8 cellular contexts compared by ENCODE assay signal in genomic region chr9:126499005-126499910, GRCh38.
DNase-seq lines count a peak whose midpoint lies in the region; ATAC-seq and TF ChIP-seq lines count a peak whose summit lies in the region.

No MANE protein-coding gene starts in this region.

- no peaks in the 10 kb centered on the region for H3K9me3 ChIP-seq in T-helper 17 cell (ENCODE audit: control insufficient read depth, low read length, poor library complexity, severe bottlenecking)
- no peaks in the 10 kb centered on the region for H3K9me3 ChIP-seq in smooth muscle cell (replicated peaks; ENCODE audit: low read depth)

- H2AFZ ChIP-seq in smooth muscle cell (ENCODE audit: low read depth) = no peak overlapping the region

- peak; percentile 97 for TF ChIP-seq CTCF in MCF 10A (IDR thresholded peaks at IDR 0.05; ENCODE audit: unreplicated experiment)
- TF ChIP-seq CTCF in smooth muscle cell (IDR thresholded peaks at IDR 0.05; ENCODE audit: borderline replicate concordance, insufficient read depth, poor library complexity, severe bottlenecking) = peak; percentile 100

- H3K27me3 Mint-ChIP-seq in T-helper 17 cell (peaks cover 17% of the 10 kb centered on the region), MCF 10A (ENCODE audit: insufficient read depth, unreplicated experiment) (no peaks in the 10 kb centered on the region), immature natural killer cell (ENCODE audit: low read depth in 3 of 3) (peaks cover 0 to 5% (median 3%) of the 10 kb centered on the region in 3 donors)

- H3F3A ChIP-seq in smooth muscle cell (ENCODE audit: low read depth) = no peaks in the 10 kb centered on the region

- WGBS in smooth muscle cell (ENCODE audit: low lambda C conversion rate) = 5% methylated on average over 37 of the region's 46 CpGs

- no peaks in the 10 kb centered on the region for H3K79me2 ChIP-seq in smooth muscle cell (ENCODE audit: low read depth)

- no peaks in the 10 kb centered on the region for H3K36me3 ChIP-seq in smooth muscle cell (ENCODE audit: low read depth)

- H3K36me3 Mint-ChIP-seq in T-helper 17 cell (ENCODE audit: low read depth) = peaks cover 2% of the 10 kb centered on the region
- H3K36me3 Mint-ChIP-seq in MCF 10A (ENCODE audit: insufficient read depth, unreplicated experiment) = no peaks in the 10 kb centered on the region
- no peaks in the 10 kb centered on the region for H3K36me3 Mint-ChIP-seq in immature natural killer cell

- peak overlapping the region; percentile 91 for H3K4me2 ChIP-seq in smooth muscle cell

- no peak for TF ChIP-seq EP300 in Ishikawa (IDR thresholded peaks at IDR 0.05; ENCODE audit: borderline replicate concordance)

- DNase-seq in Daoy (ENCODE audit: low read depth) (peak; percentile 68), T-helper 17 cell (peak; percentile 39 to 51 (median 45)), MCF 10A (ENCODE audit: unreplicated experiment) (peak; percentile 48), immature natural killer cell (peak; percentile 39 to 55 (median 48)), smooth muscle cell (lab: John Stamatoyannopoulos, UW; ENCODE audit: unreplicated experiment) (peak; percentile 33)

- intact Hi-C loops in MCF 10A (cut with micrococcal nuclease) = loop anchor here (10.0 kb wide), 1 partner anchor 754 kb away; the partner anchor contains the start of gene PBX3

- H3K4me3 Mint-ChIP-seq in T-helper 17 cell (peak overlapping the region; percentile 75), MCF 10A (ENCODE audit: unreplicated experiment) (peak overlapping the region; percentile 55), immature natural killer cell (peak overlapping the region in 3 of 5 donors; percentile 21 to 33 (median 27))

- H3K4me3 ChIP-seq in smooth muscle cell = peak overlapping the region; percentile 58

- H3K9me3 Mint-ChIP-seq in MCF 10A (ENCODE audit: unreplicated experiment) (no peaks in the 10 kb centered on the region), immature natural killer cell (no peaks in the 10 kb centered on the region)

- POLR2A ChIA-PET in MCF 10A (lab: Yijun Ruan, JAX) = no interaction called here

- ATAC-seq in T-helper 17 cell = peak; percentile 76
- ATAC-seq in HG02981 (IDR thresholded peaks at IDR 0.05; ENCODE audit: unreplicated experiment) = no peak
- no peak for ATAC-seq in GM19035 (IDR thresholded peaks at IDR 0.05; ENCODE audit: unreplicated experiment)

- H3K27me3 ChIP-seq in smooth muscle cell (ENCODE audit: low read depth) = peaks cover 11% of the 10 kb centered on the region

- BruUV-seq in MCF 10A (replicated peaks; lab: Mats Ljungman, UMichigan) = no TSS peak

- peaks cover 10% of the 10 kb centered on the region for H3K4me1 Mint-ChIP-seq in T-helper 17 cell
- H3K4me1 Mint-ChIP-seq in MCF 10A (ENCODE audit: insufficient read depth, unreplicated experiment) = no peaks in the 10 kb centered on the region
- H3K4me1 Mint-ChIP-seq in immature natural killer cell = peaks cover 0 to 8% of the 10 kb centered on the region in 2 donors

- H3K27ac Mint-ChIP-seq in T-helper 17 cell (no peak overlapping the region), MCF 10A (ENCODE audit: low read depth, unreplicated experiment) (no peak overlapping the region), immature natural killer cell (no peak overlapping the region)

- peaks cover 9% of the 10 kb centered on the region for H4K20me1 ChIP-seq in smooth muscle cell (ENCODE audit: low read depth)

- H3K9ac ChIP-seq in smooth muscle cell (ENCODE audit: low read depth) = no peak overlapping the region

- CTCF ChIA-PET in MCF 10A (lab: Yijun Ruan, JAX) = interaction anchor here (0.6 to 9.8 kb wide), 42 partner anchors 8 to 957 kb away, joined by 3 to 217 read pairs (median 4); no protein-coding TSS in a partner anchor

- H3K27ac ChIP-seq in smooth muscle cell (ENCODE audit: low read depth) = no peak overlapping the region

- TF ChIP-seq RAD21 in Ishikawa (IDR thresholded peaks at IDR 0.05; ENCODE audit: low read depth) = peak; percentile 36; the same call in 1 of the 2 replicates

- H3K4me1 ChIP-seq in smooth muscle cell (ENCODE audit: low read depth) = peaks cover 4% of the 10 kb centered on the region

TF ChIP-seq in Ishikawa, 13 proteins besides CTCF, POLR2A, EP300 and RAD21:
- TF ChIP-seq MAX (IDR thresholded peaks at IDR 0.05) (no peak), CEBPB (IDR thresholded peaks at IDR 0.05) (no peak), ZBTB7A (IDR thresholded peaks at IDR 0.05; ENCODE audit: low read depth) (no peak; the same call in 1 of the 2 replicates), TCF12 (IDR thresholded peaks at IDR 0.05; ENCODE audit: low read depth) (no peak), TAF1 (IDR thresholded peaks at IDR 0.05; ENCODE audit: low read depth) (no peak), CREB1 (IDR thresholded peaks at IDR 0.05; ENCODE audit: low read depth) (no peak), YY1 (IDR thresholded peaks at IDR 0.05; ENCODE audit: low read depth) (no peak)
